Comparison of ENCODE assay signal across 8 cellular contexts in genomic region chr3:30751610-30752299, GRCh38.
DNase-seq lines count a peak whose midpoint lies in the region; ATAC-seq and TF ChIP-seq lines count a peak whose summit lies in the region.

No MANE protein-coding gene starts in this region.

- TF ChIP-seq CTCF in 22Rv1 (IDR thresholded peaks at IDR 0.05): peak; percentile 55
- peak; percentile 27 for TF ChIP-seq CTCF in endothelial cell (IDR thresholded peaks at IDR 0.05; ENCODE audit: unreplicated experiment)
- no peak for TF ChIP-seq CTCF in ovary (IDR thresholded peaks at IDR 0.05)

- H3K36me3 ChIP-seq in ovary: no peaks in the 10 kb centered on the region

- 63 to 66% (median 65%) methylated on average over 11 of the region's 11 CpGs for WGBS in ovary, 3 donors

- no peak overlapping the region for H3K4me3 ChIP-seq in ovary

- H3K9me3 ChIP-seq in ovary: no peaks in the 10 kb centered on the region

- H3K27me3 ChIP-seq in ovary: no peaks in the 10 kb centered on the region

- TF ChIP-seq EP300 in Ishikawa (IDR thresholded peaks at IDR 0.05; ENCODE audit: borderline replicate concordance): no peak
- no peak for TF ChIP-seq EP300 in ovary (IDR thresholded peaks at IDR 0.05)

- peak; percentile 70 for ATAC-seq in GM18858 (IDR thresholded peaks at IDR 0.05; ENCODE audit: unreplicated experiment)
- ATAC-seq in HG02973 (IDR thresholded peaks at IDR 0.05; ENCODE audit: unreplicated experiment): no peak

- H3K4me3 Mint-ChIP-seq in endothelial cell (ENCODE audit: unreplicated experiment): no peak overlapping the region

- peak; percentile 73 for TF ChIP-seq RAD21 in Ishikawa (IDR thresholded peaks at IDR 0.05; ENCODE audit: low read depth)

- H3K36me3 Mint-ChIP-seq in endothelial cell (ENCODE audit: low read depth, unreplicated experiment): no peaks in the 10 kb centered on the region

- TF ChIP-seq POLR2A in ovary (IDR thresholded peaks at IDR 0.05): no peak

- peaks cover 8% of the 10 kb centered on the region for H3K4me1 Mint-ChIP-seq in endothelial cell (ENCODE audit: unreplicated experiment)

- H3K27ac ChIP-seq in 22Rv1 (no peak overlapping the region), ovary (no peak overlapping the region)

- peak; percentile 45 for DNase-seq in activated CD4-positive, alpha-beta T cell treated with anti-CD3 and anti-CD28 coated beads, Interleukin-2, amount 50 U/mL, for 1 hour
- DNase-seq in endothelial cell (ENCODE audit: low spot score) (peak; percentile 68), ovary (peak in 4 of 5 donors; percentile 26 to 53 (median 40)), GOT3 (lab: John Stamatoyannopoulos, UW) (no peak)

- H3K27me3 Mint-ChIP-seq in endothelial cell (ENCODE audit: unreplicated experiment): no peaks in the 10 kb centered on the region

- H3K27ac Mint-ChIP-seq in endothelial cell (ENCODE audit: unreplicated experiment): no peak overlapping the region

- intact Hi-C loops in ovary (cut with DNase I): loop anchor here in 1 of 4 donors (5.0 kb wide), 1 partner anchor 709 kb away; no protein-coding TSS in a partner anchor

- H3K9me3 Mint-ChIP-seq in endothelial cell (ENCODE audit: unreplicated experiment): no peaks in the 10 kb centered on the region

- no peaks in the 10 kb centered on the region for H3K4me1 ChIP-seq in ovary (ENCODE audit: insufficient read depth)

TF ChIP-seq in Ishikawa, 13 proteins besides CTCF, POLR2A, EP300 and RAD21:
- TF ChIP-seq FOXM1 (IDR thresholded peaks at IDR 0.05; ENCODE audit: borderline replicate concordance, low read depth) (no peak), EGR1 (IDR thresholded peaks at IDR 0.05) (no peak), YY1 (IDR thresholded peaks at IDR 0.05; ENCODE audit: low read depth) (no peak), NFIC (IDR thresholded peaks at IDR 0.05) (no peak), TEAD4 (IDR thresholded peaks at IDR 0.05) (no peak), TCF12 (IDR thresholded peaks at IDR 0.05; ENCODE audit: low read depth) (no peak), CREB1 (IDR thresholded peaks at IDR 0.05; ENCODE audit: low read depth) (no peak)

Comparison
In these comparisons a context has a peak if more than half of its experiments do, and no peak if none do; other contexts are left out.
1. CTCF ChIP-seq: peak in 22Rv1 (single experiment) and endothelial cell (single experiment); none in ovary (0 of 3).